In the genomic region with DNA sequence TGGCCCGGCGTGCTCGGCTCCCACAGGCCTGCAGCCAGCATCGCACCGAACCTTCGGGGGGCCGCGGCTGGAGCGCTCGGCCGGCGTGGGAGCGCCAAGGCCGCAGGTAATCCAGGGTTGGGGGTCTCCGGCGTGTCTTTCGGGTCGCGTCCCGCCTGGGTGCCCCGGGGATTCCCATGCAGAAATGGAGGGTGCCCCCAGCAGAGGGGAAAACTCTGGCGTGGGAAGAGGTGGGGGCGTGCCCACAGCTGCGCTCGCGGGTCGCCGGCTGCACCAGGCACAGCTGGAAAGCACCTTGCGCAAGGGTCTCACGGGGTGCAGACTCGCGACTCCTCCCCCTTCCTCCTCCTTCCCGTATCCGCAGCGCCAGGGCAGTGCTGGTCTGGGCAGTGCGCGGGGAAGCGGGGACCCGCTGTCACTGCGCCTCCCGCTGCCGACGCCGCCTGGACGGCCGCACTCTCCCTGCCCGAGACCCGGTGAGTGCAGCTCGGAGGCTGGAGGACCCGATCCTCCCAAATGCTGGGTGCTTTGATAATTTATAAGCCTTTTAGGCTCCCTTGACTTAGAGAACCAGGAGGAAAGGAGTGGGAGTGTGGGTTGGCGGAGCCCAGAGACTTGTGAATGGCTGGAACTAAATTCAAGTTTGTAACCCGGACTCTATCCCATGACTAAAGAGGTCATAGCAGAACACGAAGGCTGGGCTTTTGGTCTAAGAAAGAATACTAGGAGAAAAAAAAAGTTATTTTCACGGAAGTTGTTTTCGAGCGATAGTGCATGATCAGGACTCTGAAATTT, we compare ENCODE assay signal across 1 cellular context.
TF ChIP-seq lines count a peak whose summit lies in the region.

No MANE protein-coding gene starts in this region.

TF ChIP-seq in HepG2, 621 proteins besides CTCF, POLR2A, EP300 and RAD21 (continued from another document and continues in another):
- TF ChIP-seq ZSCAN12 (CRISPR knock-in tag; IDR thresholded peaks at IDR 0.05) (no peak), ZNF790 (CRISPR knock-in tag; IDR thresholded peaks at IDR 0.05; ENCODE audit: borderline replicate concordance) (peak; percentile 49), GABPB1 (CRISPR knock-in tag; IDR thresholded peaks at IDR 0.05) (peak; percentile 82), ZNF616 (CRISPR knock-in tag; IDR thresholded peaks at IDR 0.05; ENCODE audit: low read depth) (no peak), MAF1 (CRISPR knock-in tag; IDR thresholded peaks at IDR 0.05; ENCODE audit: borderline replicate concordance) (0 out of 2 replicates have a peak, but pooled peaks have one; percentile 45), ZNF891 (CRISPR knock-in tag; IDR thresholded peaks at IDR 0.05) (peak; percentile 90), KLF11 (CRISPR knock-in tag; IDR thresholded peaks at IDR 0.05) (no peak; the same call in 1 of the 2 replicates), ZNF839 (CRISPR knock-in tag; IDR thresholded peaks at IDR 0.05; ENCODE audit: borderline replicate concordance) (no peak), SAFB2 (CRISPR knock-in tag; IDR thresholded peaks at IDR 0.05; ENCODE audit: borderline replicate concordance, low read depth) (peak; percentile 77; the same call in 1 of the 2 replicates), MBD4 (IDR thresholded peaks at IDR 0.05; ENCODE audit: borderline replicate concordance, low read length) (no peak), ARID2 (CRISPR knock-in tag; IDR thresholded peaks at IDR 0.05; ENCODE audit: borderline replicate concordance) (no peak), STAG1 (CRISPR knock-in tag; IDR thresholded peaks at IDR 0.05) (no peak; the same call in 1 of the 2 replicates), GATAD1 (CRISPR knock-in tag; IDR thresholded peaks at IDR 0.05) (no peak), NR2C2 (CRISPR knock-in tag; IDR thresholded peaks at IDR 0.05; ENCODE audit: borderline replicate concordance) (no peak; the same call in 1 of the 2 replicates), ZFY (CRISPR knock-in tag; IDR thresholded peaks at IDR 0.05) (no peak; the same call in none of the 2 replicates), KLF15 (CRISPR knock-in tag; IDR thresholded peaks at IDR 0.05; ENCODE audit: borderline replicate concordance) (no peak), SRSF1 (optimal IDR thresholded peaks at IDR 0.05; ENCODE audit: low read depth, low read length) (peak; percentile 85), WIZ (CRISPR knock-in tag; IDR thresholded peaks at IDR 0.05) (0 out of 2 replicates have a peak, but pooled peaks have one; percentile 17), PAWR (CRISPR knock-in tag; IDR thresholded peaks at IDR 0.05; ENCODE audit: borderline replicate concordance) (no peak), ZNF446 (CRISPR knock-in tag; IDR thresholded peaks at IDR 0.05) (no peak; the same call in 1 of the 2 replicates), ZNF768 (CRISPR knock-in tag; IDR thresholded peaks at IDR 0.05) (peak; percentile 52; the same call in 1 of the 2 replicates), SIX4 (CRISPR knock-in tag; IDR thresholded peaks at IDR 0.05) (peak; percentile 15; the same call in 1 of the 2 replicates), SP5 (CRISPR knock-in tag; IDR thresholded peaks at IDR 0.05; ENCODE audit: borderline replicate concordance, low read depth) (peak; percentile 97), RXRB (CRISPR knock-in tag; IDR thresholded peaks at IDR 0.05; ENCODE audit: borderline replicate concordance) (peak; percentile 69), ZSCAN21 (CRISPR knock-in tag; IDR thresholded peaks at IDR 0.05; ENCODE audit: borderline replicate concordance) (peak; percentile 86; the same call in 1 of the 2 replicates), ZNF605 (CRISPR knock-in tag; IDR thresholded peaks at IDR 0.05) (no peak; the same call in 1 of the 2 replicates), ATF7-NPFF (CRISPR knock-in tag; IDR thresholded peaks at IDR 0.05; ENCODE audit: low read depth) (no peak; the same call in 1 of the 2 replicates), ZSCAN25 (CRISPR knock-in tag; IDR thresholded peaks at IDR 0.05) (peak; percentile 58; the same call in 1 of the 2 replicates)
- TF ChIP-seq, protein P1, sequence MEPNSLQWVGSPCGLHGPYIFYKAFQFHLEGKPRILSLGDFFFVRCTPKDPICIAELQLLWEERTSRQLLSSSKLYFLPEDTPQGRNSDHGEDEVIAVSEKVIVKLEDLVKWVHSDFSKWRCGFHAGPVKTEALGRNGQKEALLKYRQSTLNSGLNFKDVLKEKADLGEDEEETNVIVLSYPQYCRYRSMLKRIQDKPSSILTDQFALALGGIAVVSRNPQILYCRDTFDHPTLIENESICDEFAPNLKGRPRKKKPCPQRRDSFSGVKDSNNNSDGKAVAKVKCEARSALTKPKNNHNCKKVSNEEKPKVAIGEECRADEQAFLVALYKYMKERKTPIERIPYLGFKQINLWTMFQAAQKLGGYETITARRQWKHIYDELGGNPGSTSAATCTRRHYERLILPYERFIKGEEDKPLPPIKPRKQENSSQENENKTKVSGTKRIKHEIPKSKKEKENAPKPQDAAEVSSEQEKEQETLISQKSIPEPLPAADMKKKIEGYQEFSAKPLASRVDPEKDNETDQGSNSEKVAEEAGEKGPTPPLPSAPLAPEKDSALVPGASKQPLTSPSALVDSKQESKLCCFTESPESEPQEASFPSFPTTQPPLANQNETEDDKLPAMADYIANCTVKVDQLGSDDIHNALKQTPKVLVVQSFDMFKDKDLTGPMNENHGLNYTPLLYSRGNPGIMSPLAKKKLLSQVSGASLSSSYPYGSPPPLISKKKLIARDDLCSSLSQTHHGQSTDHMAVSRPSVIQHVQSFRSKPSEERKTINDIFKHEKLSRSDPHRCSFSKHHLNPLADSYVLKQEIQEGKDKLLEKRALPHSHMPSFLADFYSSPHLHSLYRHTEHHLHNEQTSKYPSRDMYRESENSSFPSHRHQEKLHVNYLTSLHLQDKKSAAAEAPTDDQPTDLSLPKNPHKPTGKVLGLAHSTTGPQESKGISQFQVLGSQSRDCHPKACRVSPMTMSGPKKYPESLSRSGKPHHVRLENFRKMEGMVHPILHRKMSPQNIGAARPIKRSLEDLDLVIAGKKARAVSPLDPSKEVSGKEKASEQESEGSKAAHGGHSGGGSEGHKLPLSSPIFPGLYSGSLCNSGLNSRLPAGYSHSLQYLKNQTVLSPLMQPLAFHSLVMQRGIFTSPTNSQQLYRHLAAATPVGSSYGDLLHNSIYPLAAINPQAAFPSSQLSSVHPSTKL (CRISPR knock-in tag; IDR thresholded peaks at IDR 0.05) = peak; percentile 89
- TF ChIP-seq, protein P2, sequence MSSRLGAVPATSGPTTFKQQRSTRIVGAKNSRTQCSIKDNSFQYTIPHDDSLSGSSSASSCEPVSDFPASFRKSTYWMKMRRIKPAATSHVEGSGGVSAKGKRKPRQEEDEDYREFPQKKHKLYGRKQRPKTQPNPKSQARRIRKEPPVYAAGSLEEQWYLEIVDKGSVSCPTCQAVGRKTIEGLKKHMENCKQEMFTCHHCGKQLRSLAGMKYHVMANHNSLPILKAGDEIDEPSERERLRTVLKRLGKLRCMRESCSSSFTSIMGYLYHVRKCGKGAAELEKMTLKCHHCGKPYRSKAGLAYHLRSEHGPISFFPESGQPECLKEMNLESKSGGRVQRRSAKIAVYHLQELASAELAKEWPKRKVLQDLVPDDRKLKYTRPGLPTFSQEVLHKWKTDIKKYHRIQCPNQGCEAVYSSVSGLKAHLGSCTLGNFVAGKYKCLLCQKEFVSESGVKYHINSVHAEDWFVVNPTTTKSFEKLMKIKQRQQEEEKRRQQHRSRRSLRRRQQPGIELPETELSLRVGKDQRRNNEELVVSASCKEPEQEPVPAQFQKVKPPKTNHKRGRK (CRISPR knock-in tag; IDR thresholded peaks at IDR 0.05) = 0 out of 2 replicates have a peak, but pooled peaks have one; percentile 30
- TF ChIP-seq, protein P3, sequence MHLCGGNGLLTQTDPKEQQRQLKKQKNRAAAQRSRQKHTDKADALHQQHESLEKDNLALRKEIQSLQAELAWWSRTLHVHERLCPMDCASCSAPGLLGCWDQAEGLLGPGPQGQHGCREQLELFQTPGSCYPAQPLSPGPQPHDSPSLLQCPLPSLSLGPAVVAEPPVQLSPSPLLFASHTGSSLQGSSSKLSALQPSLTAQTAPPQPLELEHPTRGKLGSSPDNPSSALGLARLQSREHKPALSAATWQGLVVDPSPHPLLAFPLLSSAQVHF (CRISPR knock-in tag; IDR thresholded peaks at IDR 0.05) = no peak
- TF ChIP-seq, protein P4, sequence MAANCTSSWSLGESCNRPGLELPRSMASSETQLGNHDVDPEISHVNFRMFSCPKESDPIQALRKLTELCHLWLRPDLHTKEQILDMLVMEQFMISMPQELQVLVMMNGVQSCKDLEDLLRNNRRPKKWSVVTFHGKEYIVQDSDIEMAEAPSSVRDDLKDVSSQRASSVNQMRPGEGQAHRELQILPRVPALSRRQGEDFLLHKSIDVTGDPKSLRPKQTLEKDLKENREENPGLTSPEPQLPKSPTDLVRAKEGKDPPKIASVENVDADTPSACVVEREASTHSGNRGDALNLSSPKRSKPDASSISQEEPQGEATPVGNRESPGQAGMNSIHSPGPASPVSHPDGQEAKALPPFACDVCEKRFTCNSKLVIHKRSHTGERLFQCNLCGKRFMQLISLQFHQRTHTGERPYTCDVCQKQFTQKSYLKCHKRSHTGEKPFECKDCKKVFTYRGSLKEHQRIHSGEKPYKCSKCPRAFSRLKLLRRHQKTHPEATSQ (CRISPR knock-in tag; IDR thresholded peaks at IDR 0.05; ENCODE audit: borderline replicate concordance) = no peak
- TF ChIP-seq, protein P5, sequence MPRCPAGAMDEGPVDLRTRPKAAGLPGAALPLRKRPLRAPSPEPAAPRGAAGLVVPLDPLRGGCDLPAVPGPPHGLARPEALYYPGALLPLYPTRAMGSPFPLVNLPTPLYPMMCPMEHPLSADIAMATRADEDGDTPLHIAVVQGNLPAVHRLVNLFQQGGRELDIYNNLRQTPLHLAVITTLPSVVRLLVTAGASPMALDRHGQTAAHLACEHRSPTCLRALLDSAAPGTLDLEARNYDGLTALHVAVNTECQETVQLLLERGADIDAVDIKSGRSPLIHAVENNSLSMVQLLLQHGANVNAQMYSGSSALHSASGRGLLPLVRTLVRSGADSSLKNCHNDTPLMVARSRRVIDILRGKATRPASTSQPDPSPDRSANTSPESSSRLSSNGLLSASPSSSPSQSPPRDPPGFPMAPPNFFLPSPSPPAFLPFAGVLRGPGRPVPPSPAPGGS (CRISPR knock-in tag; IDR thresholded peaks at IDR 0.05) = peak; percentile 39; the same call in 1 of the 2 replicates
- TF ChIP-seq, protein P6, sequence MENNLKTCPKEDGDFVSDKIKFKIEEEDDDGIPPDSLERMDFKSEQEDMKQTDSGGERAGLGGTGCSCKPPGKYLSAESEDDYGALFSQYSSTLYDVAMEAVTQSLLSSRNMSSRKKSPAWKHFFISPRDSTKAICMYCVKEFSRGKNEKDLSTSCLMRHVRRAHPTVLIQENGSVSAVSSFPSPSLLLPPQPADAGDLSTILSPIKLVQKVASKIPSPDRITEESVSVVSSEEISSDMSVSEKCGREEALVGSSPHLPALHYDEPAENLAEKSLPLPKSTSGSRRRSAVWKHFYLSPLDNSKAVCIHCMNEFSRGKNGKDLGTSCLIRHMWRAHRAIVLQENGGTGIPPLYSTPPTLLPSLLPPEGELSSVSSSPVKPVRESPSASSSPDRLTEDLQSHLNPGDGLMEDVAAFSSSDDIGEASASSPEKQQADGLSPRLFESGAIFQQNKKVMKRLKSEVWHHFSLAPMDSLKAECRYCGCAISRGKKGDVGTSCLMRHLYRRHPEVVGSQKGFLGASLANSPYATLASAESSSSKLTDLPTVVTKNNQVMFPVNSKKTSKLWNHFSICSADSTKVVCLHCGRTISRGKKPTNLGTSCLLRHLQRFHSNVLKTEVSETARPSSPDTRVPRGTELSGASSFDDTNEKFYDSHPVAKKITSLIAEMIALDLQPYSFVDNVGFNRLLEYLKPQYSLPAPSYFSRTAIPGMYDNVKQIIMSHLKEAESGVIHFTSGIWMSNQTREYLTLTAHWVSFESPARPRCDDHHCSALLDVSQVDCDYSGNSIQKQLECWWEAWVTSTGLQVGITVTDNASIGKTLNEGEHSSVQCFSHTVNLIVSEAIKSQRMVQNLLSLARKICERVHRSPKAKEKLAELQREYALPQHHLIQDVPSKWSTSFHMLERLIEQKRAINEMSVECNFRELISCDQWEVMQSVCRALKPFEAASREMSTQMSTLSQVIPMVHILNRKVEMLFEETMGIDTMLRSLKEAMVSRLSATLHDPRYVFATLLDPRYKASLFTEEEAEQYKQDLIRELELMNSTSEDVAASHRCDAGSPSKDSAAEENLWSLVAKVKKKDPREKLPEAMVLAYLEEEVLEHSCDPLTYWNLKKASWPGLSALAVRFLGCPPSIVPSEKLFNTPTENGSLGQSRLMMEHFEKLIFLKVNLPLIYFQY (CRISPR knock-in tag; IDR thresholded peaks at IDR 0.05; ENCODE audit: borderline replicate concordance) = no peak
- TF ChIP-seq, protein P7, sequence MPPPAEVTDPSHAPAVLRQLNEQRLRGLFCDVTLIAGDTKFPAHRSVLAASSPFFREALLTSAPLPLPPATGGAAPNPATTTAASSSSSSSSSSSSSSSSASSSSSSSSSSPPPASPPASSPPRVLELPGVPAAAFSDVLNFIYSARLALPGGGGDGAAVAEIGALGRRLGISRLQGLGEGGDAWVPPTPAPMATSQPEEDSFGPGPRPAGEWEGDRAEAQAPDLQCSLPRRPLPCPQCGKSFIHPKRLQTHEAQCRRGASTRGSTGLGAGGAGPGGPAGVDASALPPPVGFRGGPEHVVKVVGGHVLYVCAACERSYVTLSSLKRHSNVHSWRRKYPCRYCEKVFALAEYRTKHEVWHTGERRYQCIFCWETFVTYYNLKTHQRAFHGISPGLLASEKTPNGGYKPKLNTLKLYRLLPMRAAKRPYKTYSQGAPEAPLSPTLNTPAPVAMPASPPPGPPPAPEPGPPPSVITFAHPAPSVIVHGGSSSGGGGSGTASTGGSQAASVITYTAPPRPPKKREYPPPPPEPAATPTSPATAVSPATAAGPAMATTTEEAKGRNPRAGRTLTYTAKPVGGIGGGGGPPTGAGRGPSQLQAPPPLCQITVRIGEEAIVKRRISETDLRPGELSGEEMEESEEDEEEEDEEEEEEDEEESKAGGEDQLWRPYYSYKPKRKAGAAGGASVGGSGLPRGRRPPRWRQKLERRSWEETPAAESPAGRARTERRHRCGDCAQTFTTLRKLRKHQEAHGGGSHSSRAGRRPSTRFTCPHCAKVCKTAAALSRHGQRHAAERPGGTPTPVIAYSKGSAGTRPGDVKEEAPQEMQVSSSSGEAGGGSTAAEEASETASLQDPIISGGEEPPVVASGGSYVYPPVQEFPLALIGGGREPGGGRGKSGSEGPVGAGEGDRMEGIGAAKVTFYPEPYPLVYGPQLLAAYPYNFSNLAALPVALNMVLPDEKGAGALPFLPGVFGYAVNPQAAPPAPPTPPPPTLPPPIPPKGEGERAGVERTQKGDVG (CRISPR knock-in tag; IDR thresholded peaks at IDR 0.05; ENCODE audit: borderline replicate concordance) = 0 out of 2 replicates have a peak, but pooled peaks have one; percentile 38
